Comparison of ENCODE assay signal across 20 cellular contexts in the genomic region with DNA sequence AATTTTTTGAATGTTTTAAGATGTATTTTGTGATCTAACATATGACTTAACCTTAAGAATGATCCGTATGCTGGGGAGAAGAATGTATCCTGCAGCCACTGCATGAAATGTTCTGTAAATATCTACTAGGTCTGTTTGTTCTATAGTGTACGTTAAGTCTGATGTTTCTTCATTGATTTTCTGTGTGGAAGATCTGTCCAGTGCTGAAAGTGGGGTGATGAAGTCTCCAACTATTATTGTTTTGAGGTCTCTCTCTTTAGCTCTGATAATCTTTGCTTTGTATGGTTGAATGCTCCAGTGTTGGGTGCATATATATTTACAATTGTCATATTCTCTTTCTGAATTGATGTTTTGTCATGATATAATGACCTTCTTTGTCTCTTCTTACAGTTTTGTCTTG.
DNase-seq lines count a peak whose midpoint lies in the region; ATAC-seq and TF ChIP-seq lines count a peak whose summit lies in the region.
"Had no signal": no experiment of that assay in that cellular context is flagged by ENCODE, and none has a peak within 500 bp of the region (broad histone marks: within the 10 kb centered on the region; RNA-seq: fewer than 3 reads in every experiment).

No MANE protein-coding gene starts in this region.

- H3K27ac Mint-ChIP-seq in CD8-positive, alpha-beta T cell = no peak overlapping the region
- H3K27ac Mint-ChIP-seq: B cell; CD4-positive, CD25-positive, alpha-beta regulatory T cell; CD8-positive, alpha-beta memory T cell had no signal

- TF ChIP-seq POLR2A in HCT116 (IDR thresholded peaks at IDR 0.05; ENCODE audit: borderline replicate concordance, extremely low read depth, insufficient read depth, insufficient read length) (no peak), thyroid gland (IDR thresholded peaks at IDR 0.05) (no peak)

- H3K4me1 Mint-ChIP-seq in CD8-positive, alpha-beta T cell (ENCODE audit: low read depth) = no peaks in the 10 kb centered on the region
- H3K4me1 Mint-ChIP-seq: B cell; CD4-positive, CD25-positive, alpha-beta regulatory T cell; CD8-positive, alpha-beta memory T cell had no signal

- DNase-seq in GM23248 (peak; percentile 6), HCT116 (ENCODE audit: low read depth, low spot score) (no peak), left kidney (ENCODE audit: low read depth, low spot score) (peak; percentile 10), thyroid gland (no peak), cortex of kidney (lab: John Stamatoyannopoulos, UW) (no peak)
- DNase-seq in CD8-positive, alpha-beta T cell = no peak
- DNase-seq: CD4-positive, CD25-positive, alpha-beta regulatory T cell; CD8-positive, alpha-beta memory T cell; DMS 273 treated with DMSO at 0.1 percent for 48 hours; DMS79; EL; GDM1; GOT3 had no signal

- no peaks in the 10 kb centered on the region for H3K27me3 Mint-ChIP-seq in CD8-positive, alpha-beta T cell (ENCODE audit: low read depth)
- H3K27me3 Mint-ChIP-seq: B cell; CD8-positive, alpha-beta memory T cell had no signal

- no peak overlapping the region for H3K9ac ChIP-seq in GM23248
- no peak overlapping the region for H3K9ac ChIP-seq in HCT116 (ENCODE audit: low read length)
- H3K9ac ChIP-seq: BLaER1 had no signal

- no peaks in the 10 kb centered on the region for H3K4me1 ChIP-seq in GM23248 (ENCODE audit: insufficient read depth)
- H3K4me1 ChIP-seq in HCT116 (ENCODE audit: control insufficient read depth in 1 of 2, insufficient read depth in 2 of 2, low read length in 2 of 2) = no peaks in the 10 kb centered on the region
- no peaks in the 10 kb centered on the region for H3K4me1 ChIP-seq in thyroid gland
- no peaks in the 10 kb centered on the region for H3K4me1 ChIP-seq in CD8-positive, alpha-beta T cell (ENCODE audit: insufficient read depth, low read length)
- H3K4me1 ChIP-seq: BLaER1, HAP-1 had no signal

- H3K27me3 ChIP-seq in GM23248 (replicated peaks; ENCODE audit: insufficient read depth) (no peaks in the 10 kb centered on the region), HCT116 (ENCODE audit: insufficient read depth, low read length) (no peaks in the 10 kb centered on the region), thyroid gland (no peaks in the 10 kb centered on the region)
- H3K27me3 ChIP-seq in CD8-positive, alpha-beta T cell (ENCODE audit: insufficient read depth, low read length) = no peaks in the 10 kb centered on the region
- H3K27me3 ChIP-seq: BLaER1 had no signal

- BruUV-seq in HCT116 (replicated peaks; lab: Mats Ljungman, UMichigan) = no TSS peak

- no peaks in the 10 kb centered on the region for H3K9me3 ChIP-seq in GM23248 (ENCODE audit: low read depth)
- H3K9me3 ChIP-seq in HCT116 (ENCODE audit: control insufficient read depth in 1 of 2, insufficient read depth in 1 of 2, low read depth in 1 of 2, low read length in 2 of 2) = no peaks in the 10 kb centered on the region
- no peaks in the 10 kb centered on the region for H3K9me3 ChIP-seq in thyroid gland
- H3K9me3 ChIP-seq in CD8-positive, alpha-beta T cell (ENCODE audit: low read length) = no peaks in the 10 kb centered on the region
- H3K9me3 ChIP-seq: HAP-1 had no signal

- ATAC-seq in HCT116 = no peak
- ATAC-seq in CD8-positive, alpha-beta T cell = no peak
- ATAC-seq in activated CD4-positive, CD25-positive, alpha-beta regulatory T cell treated with anti-CD3 and anti-CD28 coated beads, Interleukin-2, amount 50 U/mL, for 24 hours = no peak
- ATAC-seq: GM12878 had no signal

- no peak for TF ChIP-seq CTCF in HCT116 (IDR thresholded peaks at IDR 0.05 in 2 of 3, conservative IDR thresholded peaks at IDR 0.05 in 1 of 3; ENCODE audit: borderline replicate concordance in 1 of 3, insufficient read depth in 1 of 3, low read depth in 2 of 3, low read length in 2 of 3)
- TF ChIP-seq CTCF in thyroid gland (IDR thresholded peaks at IDR 0.05) = no peak
- no peak for TF ChIP-seq CTCF in CD8-positive, alpha-beta T cell (IDR thresholded peaks at IDR 0.05)

- H3K79me2 ChIP-seq in GM23248 (ENCODE audit: insufficient read depth) (no peaks in the 10 kb centered on the region), HCT116 (ENCODE audit: insufficient read depth, low read length) (no peaks in the 10 kb centered on the region)

- H2AFZ ChIP-seq in GM23248 (no peak overlapping the region), HCT116 (ENCODE audit: low read depth, low read length, poor library complexity, severe bottlenecking) (no peak overlapping the region)

- RAD21 ChIA-PET in HCT116 (lab: Charles Lee; ENCODE audit: low non-redundant PET in 1 of 2, low total read pairs in 2 of 2, uncharacterized antibody in 2 of 2, unreplicated experiment in 2 of 2) = no interaction called here

- H3K4me2 ChIP-seq in GM23248 (ENCODE audit: unreplicated experiment) (no peak overlapping the region), HCT116 (ENCODE audit: low read length) (no peak overlapping the region)
- H3K4me2 ChIP-seq: BLaER1 had no signal

- intact Hi-C loops in HCT116 (cut with micrococcal nuclease) (no loop called here), thyroid gland (cut with DNase I) (no loop called here)
- intact Hi-C loops in CD8-positive, alpha-beta T cell (cut with DNase I, micrococcal nuclease) = no loop called here

- peaks cover 3% of the 10 kb centered on the region for H3K9me3 Mint-ChIP-seq in CD8-positive, alpha-beta T cell

- no peaks in the 10 kb centered on the region for H3K36me3 Mint-ChIP-seq in CD8-positive, alpha-beta T cell
- H3K36me3 Mint-ChIP-seq: CD4-positive, CD25-positive, alpha-beta regulatory T cell; CD8-positive, alpha-beta memory T cell had no signal

- no peaks in the 10 kb centered on the region for H3F3A ChIP-seq in GM23248 (ENCODE audit: insufficient read depth)

- H3K27ac ChIP-seq in GM23248 = no peak overlapping the region
- H3K27ac ChIP-seq in HCT116 (ENCODE audit: low read depth, low read length) = no peak overlapping the region
- H3K27ac ChIP-seq in thyroid gland = no peak overlapping the region
- no peak overlapping the region for H3K27ac ChIP-seq in CD8-positive, alpha-beta T cell (ENCODE audit: low read depth, low read length)
- H3K27ac ChIP-seq: BLaER1, C4-2B had no signal

- H3K9me2 ChIP-seq in GM23248 (ENCODE audit: insufficient read depth) (no peaks in the 10 kb centered on the region), HCT116 (ENCODE audit: insufficient read depth) (no peaks in the 10 kb centered on the region)

- no peak overlapping the region for H3K4me3 ChIP-seq in GM23248
- no peak overlapping the region for H3K4me3 ChIP-seq in HCT116 (replicated peaks in 1 of 2; ENCODE audit: low read depth in 1 of 2, low read length in 2 of 2)
- no peak overlapping the region for H3K4me3 ChIP-seq in thyroid gland (replicated peaks in 1 of 3)
- H3K4me3 ChIP-seq in CD8-positive, alpha-beta T cell (ENCODE audit: low read depth, low read length) = no peak overlapping the region
- H3K4me3 ChIP-seq: BLaER1, GM12878, HAP-1 had no signal

- H3K4me3 Mint-ChIP-seq in CD8-positive, alpha-beta T cell = no peak overlapping the region
- H3K4me3 Mint-ChIP-seq: B cell; CD4-positive, CD25-positive, alpha-beta regulatory T cell; CD8-positive, alpha-beta memory T cell had no signal

- 34 to 38% methylated on average over 2 of the region's 2 CpGs for WGBS in GM23248 (ENCODE audit: low coverage in 1 of 2, low lambda C conversion rate in 2 of 2, missing lambda C conversion rate in 2 of 2), 2 experiments
- WGBS in thyroid gland, 2 donors = 59 to 62% methylated on average over 2 of the region's 2 CpGs

- no peak for TF ChIP-seq EP300 in Ishikawa (IDR thresholded peaks at IDR 0.05; ENCODE audit: borderline replicate concordance)

- in situ Hi-C loops in GM23248 (cut with MboI) = no loop called here

- CTCF ChIA-PET in HCT116 (lab: Charles Lee) = no interaction called here
- CTCF ChIA-PET in CD8-positive, alpha-beta T cell (lab: Charles Lee) = no interaction called here

- POLR2A ChIA-PET in HCT116 (lab: Charles Lee) = no interaction called here
- POLR2A ChIA-PET in CD8-positive, alpha-beta T cell (lab: Charles Lee) = no interaction called here

- no peaks in the 10 kb centered on the region for H4K20me1 ChIP-seq in GM23248 (ENCODE audit: insufficient read depth)
- no peaks in the 10 kb centered on the region for H4K20me1 ChIP-seq in HCT116 (ENCODE audit: insufficient read depth)
- H4K20me1 ChIP-seq: BLaER1 had no signal

- TF ChIP-seq RAD21 in HCT116 (IDR thresholded peaks at IDR 0.05; ENCODE audit: low read depth) = no peak
- no peak for TF ChIP-seq RAD21 in Ishikawa (IDR thresholded peaks at IDR 0.05; ENCODE audit: low read depth)

- H3K36me3 ChIP-seq in GM23248 (ENCODE audit: low read depth) (no peaks in the 10 kb centered on the region), HCT116 (ENCODE audit: control insufficient read depth in 1 of 2, insufficient read depth in 2 of 2, low read length in 2 of 2) (no peaks in the 10 kb centered on the region), thyroid gland (no peaks in the 10 kb centered on the region)
- no peaks in the 10 kb centered on the region for H3K36me3 ChIP-seq in CD8-positive, alpha-beta T cell (ENCODE audit: insufficient read depth, low read length)
- H3K36me3 ChIP-seq: BLaER1, HAP-1 had no signal

TF ChIP-seq in HCT116, 20 proteins besides CTCF, POLR2A, EP300 and RAD21 (continues in another document):
- no peak for TF ChIP-seq JUND (IDR thresholded peaks at IDR 0.05)

TF ChIP-seq in Ishikawa, 13 proteins besides CTCF, POLR2A, EP300 and RAD21:
- no peak for TF ChIP-seq TCF12 (IDR thresholded peaks at IDR 0.05; ENCODE audit: low read depth)
- TF ChIP-seq, protein P1, sequence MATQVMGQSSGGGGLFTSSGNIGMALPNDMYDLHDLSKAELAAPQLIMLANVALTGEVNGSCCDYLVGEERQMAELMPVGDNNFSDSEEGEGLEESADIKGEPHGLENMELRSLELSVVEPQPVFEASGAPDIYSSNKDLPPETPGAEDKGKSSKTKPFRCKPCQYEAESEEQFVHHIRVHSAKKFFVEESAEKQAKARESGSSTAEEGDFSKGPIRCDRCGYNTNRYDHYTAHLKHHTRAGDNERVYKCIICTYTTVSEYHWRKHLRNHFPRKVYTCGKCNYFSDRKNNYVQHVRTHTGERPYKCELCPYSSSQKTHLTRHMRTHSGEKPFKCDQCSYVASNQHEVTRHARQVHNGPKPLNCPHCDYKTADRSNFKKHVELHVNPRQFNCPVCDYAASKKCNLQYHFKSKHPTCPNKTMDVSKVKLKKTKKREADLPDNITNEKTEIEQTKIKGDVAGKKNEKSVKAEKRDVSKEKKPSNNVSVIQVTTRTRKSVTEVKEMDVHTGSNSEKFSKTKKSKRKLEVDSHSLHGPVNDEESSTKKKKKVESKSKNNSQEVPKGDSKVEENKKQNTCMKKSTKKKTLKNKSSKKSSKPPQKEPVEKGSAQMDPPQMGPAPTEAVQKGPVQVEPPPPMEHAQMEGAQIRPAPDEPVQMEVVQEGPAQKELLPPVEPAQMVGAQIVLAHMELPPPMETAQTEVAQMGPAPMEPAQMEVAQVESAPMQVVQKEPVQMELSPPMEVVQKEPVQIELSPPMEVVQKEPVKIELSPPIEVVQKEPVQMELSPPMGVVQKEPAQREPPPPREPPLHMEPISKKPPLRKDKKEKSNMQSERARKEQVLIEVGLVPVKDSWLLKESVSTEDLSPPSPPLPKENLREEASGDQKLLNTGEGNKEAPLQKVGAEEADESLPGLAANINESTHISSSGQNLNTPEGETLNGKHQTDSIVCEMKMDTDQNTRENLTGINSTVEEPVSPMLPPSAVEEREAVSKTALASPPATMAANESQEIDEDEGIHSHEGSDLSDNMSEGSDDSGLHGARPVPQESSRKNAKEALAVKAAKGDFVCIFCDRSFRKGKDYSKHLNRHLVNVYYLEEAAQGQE (IDR thresholded peaks at IDR 0.05; ENCODE audit: low read depth) = peak; percentile 73

Comparison
In these comparisons a context has a peak if more than half of its experiments do, and no peak if none do; other contexts are left out.
1. DNase-seq: peak in GM23248 (single experiment) and left kidney (single experiment); none in HCT116 (single experiment), thyroid gland (0 of 2), CD8-positive, alpha-beta T cell (0 of 7) and cortex of kidney (single experiment).